ENCODE assay signal across 1 cellular context in the genomic region with DNA sequence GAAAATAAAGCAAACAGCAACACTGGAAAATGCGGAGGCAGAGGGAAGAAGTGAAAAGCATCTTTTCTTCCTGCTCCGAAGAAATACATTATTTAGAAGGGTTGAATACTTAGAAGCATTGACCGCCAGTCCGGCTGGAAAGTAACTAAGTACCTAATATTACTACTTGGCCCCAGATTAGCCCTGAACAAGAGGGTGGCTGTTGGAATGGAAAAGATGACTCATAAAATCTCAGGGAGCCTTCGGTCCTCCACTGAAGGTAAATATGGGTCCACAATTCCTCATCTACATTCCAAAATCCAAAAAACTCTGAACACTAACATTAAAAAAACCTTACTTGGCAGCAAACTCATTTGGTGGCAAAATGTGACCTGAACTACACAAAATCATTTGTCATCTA.
TF ChIP-seq lines count a peak whose summit lies in the region.

No MANE protein-coding gene starts in this region.

TF ChIP-seq in K562, 482 proteins besides CTCF, POLR2A, EP300 and RAD21:
- TF ChIP-seq HDAC6 (IDR thresholded peaks at IDR 0.05; ENCODE audit: low read depth, low read length) (no peak), EWSR1 (IDR thresholded peaks at IDR 0.05; ENCODE audit: borderline replicate concordance, low read depth, partially characterized antibody) (no peak), KLF16 (IDR thresholded peaks at IDR 0.05) (no peak)
- TF ChIP-seq, protein P1, sequence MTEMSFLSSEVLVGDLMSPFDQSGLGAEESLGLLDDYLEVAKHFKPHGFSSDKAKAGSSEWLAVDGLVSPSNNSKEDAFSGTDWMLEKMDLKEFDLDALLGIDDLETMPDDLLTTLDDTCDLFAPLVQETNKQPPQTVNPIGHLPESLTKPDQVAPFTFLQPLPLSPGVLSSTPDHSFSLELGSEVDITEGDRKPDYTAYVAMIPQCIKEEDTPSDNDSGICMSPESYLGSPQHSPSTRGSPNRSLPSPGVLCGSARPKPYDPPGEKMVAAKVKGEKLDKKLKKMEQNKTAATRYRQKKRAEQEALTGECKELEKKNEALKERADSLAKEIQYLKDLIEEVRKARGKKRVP (CRISPR knock-in tag; IDR thresholded peaks at IDR 0.05): no peak
- TF ChIP-seq, protein P2, sequence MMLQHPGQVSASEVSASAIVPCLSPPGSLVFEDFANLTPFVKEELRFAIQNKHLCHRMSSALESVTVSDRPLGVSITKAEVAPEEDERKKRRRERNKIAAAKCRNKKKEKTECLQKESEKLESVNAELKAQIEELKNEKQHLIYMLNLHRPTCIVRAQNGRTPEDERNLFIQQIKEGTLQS (IDR thresholded peaks at IDR 0.05): 0 out of 2 replicates have a peak, but pooled peaks have one; percentile 25
- TF ChIP-seq, protein P2 (CRISPR knock-in tag; conservative IDR thresholded peaks at IDR 0.05): no peak
